Comparison of ENCODE assay signal across 11 cellular contexts in genomic region chr20:52429029-52429428, GRCh38.
"Had no signal": no experiment of that assay in that cellular context is flagged by ENCODE, and none has a peak within 500 bp of the region (broad histone marks: within the 10 kb centered on the region; RNA-seq: fewer than 3 reads in every experiment).

No MANE protein-coding gene starts in this region.

- DNase-seq: GM23248, GOT3, H7, H9, HCEC 1CT, HFFc6 had no signal

- H3K9me3 ChIP-seq: HAP-1 had no signal

- H3K9ac ChIP-seq: GM23248 had no signal

- H3K4me2 ChIP-seq: GM23338 had no signal

- H3K4me1 ChIP-seq: HAP-1 had no signal

- H3K4me3 ChIP-seq: GM23248, GM23338, HAP-1 had no signal

- ATAC-seq: GM23338, HCT116 had no signal

- H2AFZ ChIP-seq: GM23248, GM23338 had no signal

- H3K36me3 ChIP-seq: HAP-1 had no signal

- H3K27ac ChIP-seq: GM23248 had no signal

- FAIRE-seq: H1, H54 had no signal
